Comparison of ENCODE assay signal across 1 cellular context in genomic region chr5:103234239-103234975, GRCh38.
TF ChIP-seq lines count a peak whose summit lies in the region.

No MANE protein-coding gene starts in this region.

TF ChIP-seq in WTC11, 78 proteins besides CTCF, POLR2A, EP300 and RAD21:
- TF ChIP-seq PRDM15 (CRISPR knock-in tag; IDR thresholded peaks at IDR 0.05) (no peak), PRRX2 (CRISPR knock-in tag; IDR thresholded peaks at IDR 0.05) (no peak), NR1H2 (CRISPR knock-in tag; IDR thresholded peaks at IDR 0.05) (no peak), CREM (CRISPR knock-in tag; IDR thresholded peaks at IDR 0.05) (no peak), ARID4B (CRISPR knock-in tag; IDR thresholded peaks at IDR 0.05; ENCODE audit: borderline replicate concordance) (no peak), JUN (CRISPR knock-in tag; IDR thresholded peaks at IDR 0.05) (no peak), AR (CRISPR knock-in tag; IDR thresholded peaks at IDR 0.05) (no peak), CREB1 (CRISPR knock-in tag; IDR thresholded peaks at IDR 0.05) (no peak), ZNF532 (CRISPR knock-in tag; IDR thresholded peaks at IDR 0.05; ENCODE audit: borderline replicate concordance) (no peak), NFYB (CRISPR knock-in tag; conservative IDR thresholded peaks at IDR 0.05; ENCODE audit: low read depth) (no peak), NR3C1 (CRISPR knock-in tag; conservative IDR thresholded peaks at IDR 0.05; ENCODE audit: low read depth) (no peak), FOXK1 (CRISPR knock-in tag; IDR thresholded peaks at IDR 0.05) (no peak), SMAD4 (CRISPR knock-in tag; IDR thresholded peaks at IDR 0.05) (no peak), CBFB (CRISPR knock-in tag; IDR thresholded peaks at IDR 0.05; ENCODE audit: low read depth) (no peak), MAX (CRISPR knock-in tag; IDR thresholded peaks at IDR 0.05) (no peak), ESRRA (CRISPR knock-in tag; IDR thresholded peaks at IDR 0.05; ENCODE audit: borderline replicate concordance) (no peak), FOXJ3 (CRISPR knock-in tag; IDR thresholded peaks at IDR 0.05; ENCODE audit: borderline replicate concordance) (no peak), ZMAT4 (CRISPR knock-in tag; IDR thresholded peaks at IDR 0.05) (no peak)
